In genomic region chr4:81422591-81422990, GRCh38 we compare ENCODE assay signal across 19 cellular contexts. TPM values are rescaled to one million over a fixed set of nuclear protein-coding genes. Genes with fewer than 3 reads are reported as not detected.
DNase-seq lines count a peak whose midpoint lies in the region; ATAC-seq and TF ChIP-seq lines count a peak whose summit lies in the region.
"Had no signal": no experiment of that assay in that cellular context is flagged by ENCODE, and none has a peak within 500 bp of the region (broad histone marks: within the 10 kb centered on the region; RNA-seq: fewer than 3 reads in every experiment).

No MANE protein-coding gene starts in this region.

- intact Hi-C loops in vagina (cut with DNase I): no loop called here
- intact Hi-C loops in PC-9 (cut with micrococcal nuclease; ENCODE audit: unreplicated experiment): no loop called here

- H4K20me1 ChIP-seq in PC-9 (ENCODE audit: insufficient read depth): no peaks in the 10 kb centered on the region

- TF ChIP-seq CTCF in GM10248 (IDR thresholded peaks at IDR 0.05; ENCODE audit: control extremely low read depth, extremely low read depth, low read depth, missing control alignments): no peak
- no peak for TF ChIP-seq CTCF in HEK293 (tag by site-specific recombination; IDR thresholded peaks at IDR 0.05)
- TF ChIP-seq CTCF in vagina (IDR thresholded peaks at IDR 0.05): no peak
- TF ChIP-seq CTCF in PC-9 (conservative IDR thresholded peaks at IDR 0.05): no peak

- H3K79me2 ChIP-seq in PC-9 (ENCODE audit: low read depth): no peaks in the 10 kb centered on the region

- no peaks in the 10 kb centered on the region for H3F3A ChIP-seq in PC-9 (ENCODE audit: insufficient read depth, low read depth)

- H3K27me3 ChIP-seq in vagina (no peaks in the 10 kb centered on the region), PC-9 (ENCODE audit: insufficient read depth, low read depth) (no peaks in the 10 kb centered on the region)
- H3K27me3 ChIP-seq: neural progenitor cell had no signal

- POLR2A ChIA-PET in GM10248 (lab: Yijun Ruan, JAX) (no interaction called here), HEK293 (lab: Yijun Ruan, JAX) (no interaction called here), PC-9 (lab: Charles Lee; ENCODE audit: unreplicated experiment) (no interaction called here)

- H3K4me1 ChIP-seq in HEK293 (ENCODE audit: control insufficient read depth, insufficient read depth, low read length): no peaks in the 10 kb centered on the region
- H3K4me1 ChIP-seq in vagina: no peaks in the 10 kb centered on the region
- no peaks in the 10 kb centered on the region for H3K4me1 ChIP-seq in PC-9 (replicated peaks; ENCODE audit: insufficient read depth)

- peaks cover 0 to 20% of the 10 kb centered on the region in 2 experiments; a peak in 1 of 3 replicates for H3K36me3 ChIP-seq in HEK293 (ENCODE audit: control insufficient read depth in 2 of 2, insufficient read depth in 1 of 2, low read length in 2 of 2)
- no peaks in the 10 kb centered on the region for H3K36me3 ChIP-seq in vagina
- no peaks in the 10 kb centered on the region for H3K36me3 ChIP-seq in PC-9 (ENCODE audit: low read depth)
- H3K36me3 ChIP-seq: neural progenitor cell had no signal

- ATAC-seq in stimulated activated naive CD8-positive, alpha-beta T cell treated with anti-CD3 and anti-CD28 coated beads, Interleukin-15, Interleukin-2, amounts not matched to agents 100 U/mL and 50 U/mL, for 24 hours: peak; percentile 36
- ATAC-seq in SK-N-SH treated with all-trans-retinoic acid at 6 μM for 48 hours: no peak
- ATAC-seq: T-helper 17 cell had no signal

- no peaks in the 10 kb centered on the region for H3K9me2 ChIP-seq in PC-9 (ENCODE audit: insufficient read depth)

- H3K4me2 ChIP-seq in PC-9: no peak overlapping the region

- no peak for TF ChIP-seq POLR2A in vagina (IDR thresholded peaks at IDR 0.05)

- H3K9me3 ChIP-seq in HEK293 (ENCODE audit: control insufficient read depth, insufficient read depth, low read depth, low read length) (no peaks in the 10 kb centered on the region), vagina (no peaks in the 10 kb centered on the region), PC-9 (ENCODE audit: insufficient read depth, low read depth) (no peaks in the 10 kb centered on the region)
- H3K9me3 ChIP-seq: lower lobe of right lung had no signal

- H3K27ac ChIP-seq in HEK293 (ENCODE audit: extremely low read depth, low read depth, low read length): no peak overlapping the region
- peak overlapping the region; percentile 55 for H3K27ac ChIP-seq in caudate nucleus (ENCODE audit: low read depth, low read length)
- H3K27ac ChIP-seq in vagina: no peak overlapping the region
- H3K27ac ChIP-seq in PC-9: no peak overlapping the region

- H3K4me3 ChIP-seq in HEK293 (ENCODE audit: low read depth, low read length): no peak overlapping the region
- no peak overlapping the region for H3K4me3 ChIP-seq in vagina
- H3K4me3 ChIP-seq in PC-9: no peak overlapping the region
- H3K4me3 ChIP-seq: lower lobe of right lung, neural progenitor cell had no signal

- CTCF ChIA-PET in GM10248 (lab: Yijun Ruan, JAX) (no interaction called here), HEK293 (lab: Yijun Ruan, JAX) (no interaction called here), PC-9 (lab: Charles Lee) (no interaction called here)

- DNase-seq in GM10248 (ENCODE audit: extremely low spot score) (peak; percentile 13), caudate nucleus (lab: John Stamatoyannopoulos, UW) (peak in 2 of 61 donors; percentile 6 to 24), vagina (ENCODE audit: extremely low spot score in 2 of 2) (no peak), PC-9 (no peak)
- no peak for DNase-seq in stimulated activated naive CD8-positive, alpha-beta T cell treated with anti-CD3 and anti-CD28 coated beads, Interleukin-15, Interleukin-2, amounts not matched to agents 100 U/mL and 50 U/mL, for 24 hours
- DNase-seq: activated CD4-positive, alpha-beta T cell treated with anti-CD3 and anti-CD28 coated beads, Interleukin-2, amount 10 ng/mL, durations not matched to agents 24 days and 14 days; C1 segment of cervical spinal cord; effector CD4-positive, alpha-beta T cell; head of caudate nucleus; Karpas-422; kidney glomerular epithelial cell; lower lobe of right lung; NCI-H524 treated with DMSO at 0.1 percent for 48 hours; RPMI8226; stimulated activated CD4-positive, alpha-beta T cell treated with anti-CD3 and anti-CD28 coated beads, Interleukin-15, amount 100 ng/mL, for 24 hours; T-helper 17 cell had no signal

- BruUV-seq in PC-9 (replicated peaks; lab: Mats Ljungman, UMichigan): no TSS peak

- H2AFZ ChIP-seq in PC-9: no peak overlapping the region
- H2AFZ ChIP-seq: neural progenitor cell had no signal

TF ChIP-seq in HEK293, 187 proteins besides CTCF, POLR2A, EP300 and RAD21:
- TF ChIP-seq, protein P1, sequence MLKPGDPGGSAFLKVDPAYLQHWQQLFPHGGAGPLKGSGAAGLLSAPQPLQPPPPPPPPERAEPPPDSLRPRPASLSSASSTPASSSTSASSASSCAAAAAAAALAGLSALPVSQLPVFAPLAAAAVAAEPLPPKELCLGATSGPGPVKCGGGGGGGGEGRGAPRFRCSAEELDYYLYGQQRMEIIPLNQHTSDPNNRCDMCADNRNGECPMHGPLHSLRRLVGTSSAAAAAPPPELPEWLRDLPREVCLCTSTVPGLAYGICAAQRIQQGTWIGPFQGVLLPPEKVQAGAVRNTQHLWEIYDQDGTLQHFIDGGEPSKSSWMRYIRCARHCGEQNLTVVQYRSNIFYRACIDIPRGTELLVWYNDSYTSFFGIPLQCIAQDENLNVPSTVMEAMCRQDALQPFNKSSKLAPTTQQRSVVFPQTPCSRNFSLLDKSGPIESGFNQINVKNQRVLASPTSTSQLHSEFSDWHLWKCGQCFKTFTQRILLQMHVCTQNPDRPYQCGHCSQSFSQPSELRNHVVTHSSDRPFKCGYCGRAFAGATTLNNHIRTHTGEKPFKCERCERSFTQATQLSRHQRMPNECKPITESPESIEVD (tag by site-specific recombination; IDR thresholded peaks at IDR 0.05): no peak
- peak; percentile 60 for TF ChIP-seq PRDM1 (tag by site-specific recombination; IDR thresholded peaks at IDR 0.05)

TF ChIP-seq in SK-N-SH treated with all-trans-retinoic acid at 6 μM for 48 hours, 23 proteins besides CTCF, POLR2A, EP300 and RAD21 (continues in another document):
- TF ChIP-seq TSHZ2 (CRISPR knock-in tag; IDR thresholded peaks at IDR 0.05) (no peak), TOX (CRISPR knock-in tag; IDR thresholded peaks at IDR 0.05; ENCODE audit: borderline replicate concordance) (no peak), PPARA (CRISPR knock-in tag; IDR thresholded peaks at IDR 0.05; ENCODE audit: borderline replicate concordance) (no peak), ZC3H10 (CRISPR knock-in tag; IDR thresholded peaks at IDR 0.05) (no peak), GLIS3 (CRISPR knock-in tag; IDR thresholded peaks at IDR 0.05) (no peak), ZFP3 (CRISPR knock-in tag; IDR thresholded peaks at IDR 0.05) (no peak), CSRNP3 (CRISPR knock-in tag; IDR thresholded peaks at IDR 0.05) (no peak), ESRRG (CRISPR knock-in tag; IDR thresholded peaks at IDR 0.05) (no peak), SNAI2 (CRISPR knock-in tag; IDR thresholded peaks at IDR 0.05) (no peak), ZNF565 (CRISPR knock-in tag; conservative IDR thresholded peaks at IDR 0.05; ENCODE audit: low read depth) (no peak), RARB (CRISPR knock-in tag; IDR thresholded peaks at IDR 0.05) (no peak), CREB5 (CRISPR knock-in tag; IDR thresholded peaks at IDR 0.05; ENCODE audit: low read depth) (no peak)

RNA-seq across cellular contexts. Expression of gene RASGEF1B, which starts 49.1 kb away (rescaled TPM):
- total RNA-seq in vagina (13.5 TPM), PC-9 (2021) (0.70 and 1.0 TPM in 2 replicates)
